In the genomic region with DNA sequence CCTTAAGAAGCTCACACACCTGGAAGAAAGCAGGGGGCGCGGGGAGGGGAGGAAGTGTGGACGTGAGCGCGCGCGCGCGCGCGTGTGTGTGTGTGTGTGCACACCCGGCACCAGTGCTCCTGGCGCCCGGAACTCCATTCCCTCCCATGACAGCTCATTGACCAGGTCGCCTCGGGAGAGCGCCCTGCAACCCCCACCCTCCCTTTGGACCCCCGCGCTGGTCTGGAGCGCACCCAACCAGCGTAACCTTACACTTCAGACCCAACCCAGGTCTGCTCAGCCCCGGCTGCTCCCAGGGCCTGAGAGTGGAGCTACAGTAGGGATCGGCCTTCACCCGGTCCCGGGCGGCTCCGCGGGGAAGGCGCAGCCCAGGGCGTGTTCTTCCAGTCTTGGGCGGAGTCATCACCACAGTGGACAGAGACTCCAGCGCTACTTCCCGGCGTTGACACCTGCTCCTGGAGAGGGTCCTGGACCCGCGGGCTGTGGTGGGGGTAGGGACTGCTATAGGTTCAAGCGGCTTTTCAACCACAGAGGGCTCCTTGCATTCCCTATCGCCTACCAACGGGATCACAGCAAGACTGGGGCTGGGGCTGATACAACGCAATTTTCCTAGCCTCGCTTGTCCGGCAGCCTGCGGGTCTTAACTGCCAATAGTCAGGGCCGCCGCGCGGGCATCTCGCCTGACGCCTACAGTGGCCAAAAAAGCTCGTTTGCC, we compare ENCODE assay signal across 8 cellular contexts.
DNase-seq lines count a peak whose midpoint lies in the region; ATAC-seq and TF ChIP-seq lines count a peak whose summit lies in the region.

No MANE protein-coding gene starts in this region.

- peak overlapping the region; percentile 55 to 60 for H3K9ac ChIP-seq in stomach smooth muscle (ENCODE audit: low read length in 2 of 2)

- in situ Hi-C loops in brain microvascular endothelial cell (cut with HindIII; ENCODE audit: low pct_ligation_motif_present, low sequenced_read_pairs): no loop called here

- H3K27ac ChIP-seq in brain microvascular endothelial cell: no peak overlapping the region
- H3K27ac ChIP-seq in stomach smooth muscle (ENCODE audit: low read length): no peak overlapping the region

- no peaks in the 10 kb centered on the region for H3K9me3 ChIP-seq in stomach smooth muscle (ENCODE audit: control insufficient read depth in 2 of 2, low read length in 2 of 2)

- peak overlapping the region; percentile 55 for H3K4me3 ChIP-seq in brain microvascular endothelial cell (ENCODE audit: low read depth, low read length)
- peak overlapping the region; percentile 84 to 85 for H3K4me3 ChIP-seq in stomach smooth muscle (ENCODE audit: low read length in 2 of 2)

- peaks cover 21% of the 10 kb centered on the region for H3K27me3 ChIP-seq in brain microvascular endothelial cell (replicated peaks)
- peaks cover 0 to 2% of the 10 kb centered on the region in 2 donors for H3K27me3 ChIP-seq in stomach smooth muscle (ENCODE audit: control insufficient read depth in 1 of 2, insufficient read depth in 2 of 2, low read length in 2 of 2)

- ATAC-seq in HG03095 (IDR thresholded peaks at IDR 0.05; ENCODE audit: unreplicated experiment) (no peak), GM19463 (IDR thresholded peaks at IDR 0.05; ENCODE audit: unreplicated experiment) (no peak)

- no peak for TF ChIP-seq CTCF in brain microvascular endothelial cell (IDR thresholded peaks at IDR 0.05; ENCODE audit: low read depth, low read length, missing control alignments)

- DNase-seq in NCI-H2081 (lab: John Stamatoyannopoulos, UW) (peak; percentile 41 to 70), NCI-H2081 treated with DMSO at 0.1 percent for 48 hours (lab: John Stamatoyannopoulos, UW) (no peak), NCI-H2196 (lab: John Stamatoyannopoulos, UW; ENCODE audit: unreplicated experiment) (peak; percentile 58), brain microvascular endothelial cell (no peak), left kidney (ENCODE audit: low read depth, low spot score) (peak; percentile 82)

- peaks cover 29% of the 10 kb centered on the region for H3K4me1 ChIP-seq in stomach smooth muscle (ENCODE audit: control insufficient read depth, insufficient read depth, low read length)

- no peaks in the 10 kb centered on the region for H3K36me3 ChIP-seq in brain microvascular endothelial cell (replicated peaks)
- no peaks in the 10 kb centered on the region for H3K36me3 ChIP-seq in stomach smooth muscle (ENCODE audit: control insufficient read depth in 2 of 2, insufficient read depth in 2 of 2, low read length in 2 of 2)

Comparison
In these comparisons a context has a peak if more than half of its experiments do, and no peak if none do; other contexts are left out.
1. DNase-seq: peak in NCI-H2081 (2 of 2), NCI-H2196 (single experiment) and left kidney (single experiment); none in NCI-H2081 treated with DMSO at 0.1 percent for 48 hours (single experiment) and brain microvascular endothelial cell (single experiment).